ENCODE assay signal across 12 cellular contexts in genomic region chr17:7047566-7047965, GRCh38. TPM values are rescaled to one million over a fixed set of nuclear protein-coding genes. Genes with fewer than 3 reads are reported as not detected.
DNase-seq lines count a peak whose midpoint lies in the region; ATAC-seq, FAIRE-seq and TF ChIP-seq lines count a peak whose summit lies in the region.
"Had no signal": no experiment of that assay in that cellular context is flagged by ENCODE, and none has a peak within 500 bp of the region (broad histone marks: within the 10 kb centered on the region; RNA-seq: fewer than 3 reads in every experiment).

No MANE protein-coding gene starts in this region.

- H3K4me2 ChIP-seq in GM12878 (ENCODE audit: control insufficient read depth, insufficient read depth), result no peak overlapping the region
- H3K4me2 ChIP-seq in osteoblast (ENCODE audit: insufficient read depth, low read length), result no peak overlapping the region

- H3K9me3 ChIP-seq in Caco-2, result no peaks in the 10 kb centered on the region
- no peaks in the 10 kb centered on the region for H3K9me3 ChIP-seq in GM12878 (replicated peaks; ENCODE audit: control insufficient read depth, insufficient read depth, low read length)
- H3K9me3 ChIP-seq in osteoblast (ENCODE audit: low read depth, low read length), result no peaks in the 10 kb centered on the region

- no peaks in the 10 kb centered on the region for H3K9me3 Mint-ChIP-seq in activated CD8-positive, alpha-beta memory T cell treated with anti-CD3 and anti-CD28 coated beads, Interleukin-2, amount 10 ng/mL, durations not matched to agents 7 days and 5 days (ENCODE audit: low read depth)
- no peaks in the 10 kb centered on the region for H3K9me3 Mint-ChIP-seq in Caco-2 (ENCODE audit: unreplicated experiment)

- ATAC-seq in activated CD8-positive, alpha-beta memory T cell treated with anti-CD3 and anti-CD28 coated beads, Interleukin-2, amount 10 ng/mL, durations not matched to agents 7 days and 5 days, result no peak
- ATAC-seq in GM12878, result no peak
- no peak for ATAC-seq in GM21576 (IDR thresholded peaks at IDR 0.05; ENCODE audit: unreplicated experiment)
- ATAC-seq in GM18868 (IDR thresholded peaks at IDR 0.05; ENCODE audit: unreplicated experiment), result no peak

- H3K27ac Mint-ChIP-seq in activated CD8-positive, alpha-beta memory T cell treated with anti-CD3 and anti-CD28 coated beads, Interleukin-2, amount 10 ng/mL, durations not matched to agents 7 days and 5 days, result no peak overlapping the region
- H3K27ac Mint-ChIP-seq in Caco-2 (ENCODE audit: unreplicated experiment), result no peak overlapping the region

- H3K4me1 ChIP-seq in Caco-2, result peaks cover 14% of the 10 kb centered on the region; the same call in 1 of the 2 replicates
- H3K4me1 ChIP-seq in GM12878 (ENCODE audit: control insufficient read depth, insufficient read depth, low read length), result peaks cover 17% of the 10 kb centered on the region
- peaks cover 11% of the 10 kb centered on the region for H3K4me1 ChIP-seq in osteoblast (ENCODE audit: insufficient read depth, low read length)

- H4K20me1 ChIP-seq in GM12878 (ENCODE audit: control insufficient read depth, insufficient read depth) (no peaks in the 10 kb centered on the region), osteoblast (ENCODE audit: insufficient read depth, low read length) (no peaks in the 10 kb centered on the region)

- POLR2A ChIA-PET in Caco-2 (lab: Charles Lee), result no interaction called here
- POLR2A ChIA-PET in GM12878 (lab: Charles Lee), result interaction anchor here (0.5 to 1.3 kb wide), 5 partner anchors 12 to 302 kb away, joined by 3 to 4 read pairs (median 3); partner anchors contain the start of gene SLC16A13

- SMC1A ChIA-PET in GM12878 (lab: Charles Lee; ENCODE audit: uncharacterized antibody, unreplicated experiment), result interaction anchor here (0.7 to 13.6 kb wide), 3 partner anchors 71 to 605 kb away, joined by 3 to 356 read pairs (median 4); no protein-coding TSS in a partner anchor

- TF ChIP-seq POLR2A in GM12878 (IDR thresholded peaks at IDR 0.05; ENCODE audit: low read depth, low read length), result no peak

- in situ Hi-C loops in GM12878 (cut with MboI), result loop anchor here (25.0 kb wide), 1 partner anchor 515 kb away; the partner anchor contains the start of genes SENP3 and TNFSF13

- H3K27me3 ChIP-seq in Caco-2 (replicated peaks; ENCODE audit: control insufficient read depth, insufficient read depth, low read length) (no peaks in the 10 kb centered on the region), GM12878 (replicated peaks in 1 of 2; ENCODE audit: control insufficient read depth in 2 of 2, insufficient read depth in 2 of 2, low read length in 1 of 2) (peaks cover 0 to 2% of the 10 kb centered on the region in 2 experiments; a peak in 2 of 4 replicates), osteoblast (ENCODE audit: insufficient read depth, low read length) (peaks cover 39% of the 10 kb centered on the region)

- H3K36me3 Mint-ChIP-seq in activated CD8-positive, alpha-beta memory T cell treated with anti-CD3 and anti-CD28 coated beads, Interleukin-2, amount 10 ng/mL, durations not matched to agents 7 days and 5 days, result no peaks in the 10 kb centered on the region
- peaks cover 14% of the 10 kb centered on the region for H3K36me3 Mint-ChIP-seq in Caco-2 (ENCODE audit: insufficient read depth, unreplicated experiment)

- H2AFZ ChIP-seq in GM12878 (ENCODE audit: control insufficient read depth, low read depth, low read length) (no peak overlapping the region), osteoblast (ENCODE audit: low read length) (no peak overlapping the region)

- TF ChIP-seq RAD21 in GM12878 (IDR thresholded peaks at IDR 0.05; ENCODE audit: insufficient read depth, low read depth, low read length), result no peak

- RAD21 ChIA-PET in GM12878 (lab: Charles Lee; ENCODE audit: unreplicated experiment), result interaction anchor here (1.0 to 10.0 kb wide), 4 partner anchors 8 to 89 kb away, joined by 3 to 269 read pairs (median 14); partner anchors contain the start of genes BCL6B and SLC16A13

- no peak overlapping the region for H3K4me3 Mint-ChIP-seq in activated CD8-positive, alpha-beta memory T cell treated with anti-CD3 and anti-CD28 coated beads, Interleukin-2, amount 10 ng/mL, durations not matched to agents 7 days and 5 days
- H3K4me3 Mint-ChIP-seq in Caco-2 (ENCODE audit: unreplicated experiment), result peak overlapping the region; percentile 72

- FAIRE-seq in GM12878 (lab: Jason Lieb, UNC), result no peak

- TF ChIP-seq CTCF in Caco-2 (IDR thresholded peaks at IDR 0.05; ENCODE audit: insufficient read depth in 1 of 2, low read depth in 1 of 2, low read length in 1 of 2, severe bottlenecking in 1 of 2, unreplicated experiment in 1 of 2) (no peak), GM12878 (IDR thresholded peaks at IDR 0.05 in 2 of 3, conservative IDR thresholded peaks at IDR 0.05 in 1 of 3; ENCODE audit: control insufficient read depth in 2 of 3, extremely low read depth in 1 of 3, insufficient read depth in 1 of 3, low read depth in 3 of 3, low read length in 3 of 3) (no peak), osteoblast (IDR thresholded peaks at IDR 0.05; ENCODE audit: extremely low read depth, low read depth, low read length) (no peak)

- no peak overlapping the region for H3K4me3 ChIP-seq in Caco-2 (ENCODE audit: low read depth, low read length)
- no peak overlapping the region for H3K4me3 ChIP-seq in GM12878
- no peak overlapping the region for H3K4me3 ChIP-seq in osteoblast (ENCODE audit: insufficient read depth, low read length)

- intact Hi-C loops in Caco-2 (cut with micrococcal nuclease; ENCODE audit: unreplicated experiment), result no loop called here
- intact Hi-C loops in GM12878 (cut with micrococcal nuclease; ENCODE audit: unreplicated experiment), result loop anchor here (2.0 to 10.0 kb wide), 2 partner anchors 129 to 387 kb away; partner anchors contain the start of genes FGF11 and TMEM102

- peaks cover 10% of the 10 kb centered on the region for H3K27me3 Mint-ChIP-seq in activated CD8-positive, alpha-beta memory T cell treated with anti-CD3 and anti-CD28 coated beads, Interleukin-2, amount 10 ng/mL, durations not matched to agents 7 days and 5 days
- H3K27me3 Mint-ChIP-seq in Caco-2 (ENCODE audit: insufficient read depth, unreplicated experiment), result no peaks in the 10 kb centered on the region

- CTCF ChIA-PET in activated CD8-positive, alpha-beta memory T cell treated with anti-CD3 and anti-CD28 coated beads, Interleukin-2, amount 10 ng/mL, durations not matched to agents 7 days and 5 days (lab: Charles Lee), result interaction anchor here (0.7 to 9.9 kb wide), 5 partner anchors 22 to 130 kb away, joined by 3 to 253 read pairs (median 6); partner anchors contain the start of genes ASGR1 and BCL6B
- CTCF ChIA-PET in Caco-2 (lab: Charles Lee), result no interaction called here
- CTCF ChIA-PET in GM12878 (lab: Yijun Ruan, JAX), result interaction anchor here (1.0 to 21.9 kb wide), 4 partner anchors 10 to 173 kb away, joined by 3 to 590 read pairs (median 10); partner anchors contain the start of genes ACADVL and DLG4

- H3K36me3 ChIP-seq in Caco-2 (ENCODE audit: control insufficient read depth, insufficient read depth, low read length) (no peaks in the 10 kb centered on the region), GM12878 (ENCODE audit: control insufficient read depth in 2 of 2, insufficient read depth in 2 of 2, low read length in 1 of 2) (no peaks in the 10 kb centered on the region), osteoblast (ENCODE audit: insufficient read depth, low read length) (no peaks in the 10 kb centered on the region)
- H3K36me3 ChIP-seq: cardiac muscle cell had no signal

- TF ChIP-seq EP300 in GM12878 (IDR thresholded peaks at IDR 0.05; ENCODE audit: borderline replicate concordance in 1 of 2, control insufficient read depth in 1 of 2, low read depth in 2 of 2, low read length in 2 of 2), result no peak

- peak; percentile 42 for DNase-seq in activated CD8-positive, alpha-beta memory T cell treated with anti-CD3 and anti-CD28 coated beads, Interleukin-2, amount 10 ng/mL, durations not matched to agents 7 days and 5 days
- no peak for DNase-seq in activated CD8-positive, alpha-beta memory T cell treated with anti-CD3 and anti-CD28 coated beads, Interleukin-2, amount 50 U/mL, for 48 hours
- DNase-seq in Caco-2 (no peak), GM12878 (ENCODE audit: low read depth, low spot score) (no peak), osteoblast (ENCODE audit: insufficient read length, low spot score, missing footprints) (peak; percentile 37), HUDEP-2 (lab: John Stamatoyannopoulos, UW; ENCODE audit: unreplicated experiment in 76 of 76) (no peak)
- DNase-seq: NCI-H1092, NCI-H2171 treated with DMSO at 0.1 percent for 48 hours had no signal

- 30% methylated on average over 6 of the region's 6 CpGs for WGBS in GM12878 (ENCODE audit: insufficient coverage, insufficient replicate concordance, low lambda C conversion rate, missing lambda C conversion rate)

- peaks cover 28% of the 10 kb centered on the region for H3K4me1 Mint-ChIP-seq in activated CD8-positive, alpha-beta memory T cell treated with anti-CD3 and anti-CD28 coated beads, Interleukin-2, amount 10 ng/mL, durations not matched to agents 7 days and 5 days
- H3K4me1 Mint-ChIP-seq in Caco-2 (ENCODE audit: low read depth, unreplicated experiment), result peaks cover 7% of the 10 kb centered on the region

- BruUV-seq in Caco-2 (replicated peaks; lab: Mats Ljungman, UMichigan) (TSS peak; percentile 96), GM12878 (replicated peaks; lab: Mats Ljungman, UMichigan) (no TSS peak)

- H3K27ac ChIP-seq in GM12878 (ENCODE audit: control insufficient read depth, insufficient read depth), result no peak overlapping the region
- no peak overlapping the region for H3K27ac ChIP-seq in osteoblast (ENCODE audit: low read depth, low read length)
- H3K27ac ChIP-seq: cardiac muscle cell had no signal

- H3K79me2 ChIP-seq in GM12878 (ENCODE audit: control insufficient read depth, insufficient read depth, low read length) (no peaks in the 10 kb centered on the region), osteoblast (ENCODE audit: insufficient read depth, low read length) (no peaks in the 10 kb centered on the region)

- no peak overlapping the region for H3K9ac ChIP-seq in GM12878 (ENCODE audit: control insufficient read depth, insufficient read depth, low read length)

RNA-seq across cellular contexts. Expression of gene SLC16A11, which starts 3.7 kb away (rescaled TPM):
- total RNA-seq in activated CD8-positive, alpha-beta memory T cell treated with anti-CD3 and anti-CD28 coated beads, Interleukin-2, amount 10 ng/mL, durations not matched to agents 7 days and 5 days, result 1 to 10 TPM; 1.2 to 1.3 TPM
- total RNA-seq in Caco-2 (2022) (0.35 and 0.43 TPM in 2 replicates), GM12878 (2014; rRNA removed) (1.1 and 1.8 TPM in 2 replicates), GM12878 (2014; rRNA removed; fragmentation: Illumina TruSeq; extraction: Trizol) (0.28 and 0.72 TPM in 2 replicates), GM12878 (2021) (2.0 and 2.7 TPM in 2 replicates), osteoblast (0.29 and 0.36 TPM in 2 replicates)
- 3.5 and 3.7 TPM in 2 replicates for total RNA-seq in GM12878 (2013; cell fraction: nucleolus; rRNA removed)
- polyA plus RNA-seq in GM12878 (2011; ENCODE audit: low read depth), result 0.18 TPM
- polyA plus RNA-seq in GM12878 (2011; rRNA removed) (0.11 TPM in 1 of 2 replicates, not detected in the other), GM12878 (2014; fragmentation: Illumina TruSeq; extraction: Trizol) (0.15 TPM in 1 of 2 replicates, not detected in the other), GM12878 (2014; fragmentation: Nextera tagmentation; extraction: Ambion mirVana) (under 1 TPM; 0.24 to 0.35 TPM), GM12878 (2014; rRNA removed) (1.5 and 1.6 TPM in 2 replicates), GM12878 (2016; fragmentation: Nextera tagmentation; extraction: Ambion mirVana) (1 to 10 TPM in 1 of 2 experiments, under 1 TPM in 1; 0.97 to 1.1 TPM)
- 0.13 and 0.15 TPM in 2 replicates for polyA plus RNA-seq in GM12878 (2011; cell fraction: cytosol; rRNA removed)
- polyA plus RNA-seq in GM12878 (2011; cell fraction: nucleus; rRNA removed), result 1.1 TPM in 2 replicates
- polyA plus RNA-seq in GM12878 (2012), result 1.2 TPM in 2 replicates
- polyA minus RNA-seq in GM12878 (2011; rRNA and poly(A)+ RNA removed), result not detected in 2 replicates
- polyA minus RNA-seq in GM12878 (2011; cell fraction: cytosol; rRNA and poly(A)+ RNA removed), result not detected in 2 replicates
- polyA minus RNA-seq in GM12878 (2011; cell fraction: nucleus; rRNA and poly(A)+ RNA removed), result 0.24 and 1.2 TPM in 2 replicates
- total RNA-seq: SK-MEL-5 had no signal

RNA-seq across cellular contexts. Expression of gene SLC16A13, which starts 11.8 kb away (rescaled TPM):
- total RNA-seq in activated CD8-positive, alpha-beta memory T cell treated with anti-CD3 and anti-CD28 coated beads, Interleukin-2, amount 10 ng/mL, durations not matched to agents 7 days and 5 days, result 10 to 100 TPM; 19.0 to 34.1 TPM
- total RNA-seq in Caco-2 (2022) (7.1 and 8.7 TPM in 2 replicates), GM12878 (2014; rRNA removed) (2.6 and 2.7 TPM in 2 replicates), GM12878 (2014; rRNA removed; fragmentation: Illumina TruSeq; extraction: Trizol) (2.1 and 2.3 TPM in 2 replicates), GM12878 (2021) (11.9 and 12.1 TPM in 2 replicates), osteoblast (1.2 and 1.4 TPM in 2 replicates)
- total RNA-seq in GM12878 (2013; cell fraction: nucleolus; rRNA removed), result 3.6 and 4.1 TPM in 2 replicates
- polyA plus RNA-seq in GM12878 (2011; ENCODE audit: low read depth), result 2.4 TPM
- polyA plus RNA-seq in GM12878 (2011; rRNA removed) (0.81 and 1.7 TPM in 2 replicates), GM12878 (2014; fragmentation: Illumina TruSeq; extraction: Trizol) (2.9 and 4.0 TPM in 2 replicates), GM12878 (2014; fragmentation: Nextera tagmentation; extraction: Ambion mirVana) (under 1 TPM; 0.34 to 0.46 TPM), GM12878 (2014; rRNA removed) (5.6 TPM in 2 replicates), GM12878 (2016; fragmentation: Nextera tagmentation; extraction: Ambion mirVana) (1 to 10 TPM; 5.9 to 6.8 TPM)
- 2.1 and 2.3 TPM in 2 replicates for polyA plus RNA-seq in GM12878 (2011; cell fraction: cytosol; rRNA removed)
- 5.8 and 6.6 TPM in 2 replicates for polyA plus RNA-seq in GM12878 (2011; cell fraction: nucleus; rRNA removed)
- 4.4 and 5.2 TPM in 2 replicates for polyA plus RNA-seq in GM12878 (2012)
- polyA minus RNA-seq in GM12878 (2011; rRNA and poly(A)+ RNA removed), result 3.7 and 5.4 TPM in 2 replicates
- polyA minus RNA-seq in GM12878 (2011; cell fraction: cytosol; rRNA and poly(A)+ RNA removed), result 0.83 and 3.5 TPM in 2 replicates
- 5.6 and 9.0 TPM in 2 replicates for polyA minus RNA-seq in GM12878 (2011; cell fraction: nucleus; rRNA and poly(A)+ RNA removed)

RNA-seq across cellular contexts. Expression of gene BCL6B, which starts 24.7 kb away (rescaled TPM):
- total RNA-seq in activated CD8-positive, alpha-beta memory T cell treated with anti-CD3 and anti-CD28 coated beads, Interleukin-2, amount 10 ng/mL, durations not matched to agents 7 days and 5 days, result 1 to 10 TPM in 1 of 2 experiments, under 1 TPM in 1; 0.85 to 6.7 TPM
- total RNA-seq in Caco-2 (2022) (not detected in 2 replicates), GM12878 (2014; rRNA removed) (0.06 and 0.22 TPM in 2 replicates), GM12878 (2014; rRNA removed; fragmentation: Illumina TruSeq; extraction: Trizol) (0.09 and 0.18 TPM in 2 replicates), GM12878 (2021) (0.56 and 0.85 TPM in 2 replicates), osteoblast (not detected in 2 replicates)
- total RNA-seq in GM12878 (2013; cell fraction: nucleolus; rRNA removed), result 1.1 and 2.2 TPM in 2 replicates
- polyA plus RNA-seq in GM12878 (2011; ENCODE audit: low read depth), result 0.18 TPM
- polyA plus RNA-seq in GM12878 (2011; rRNA removed) (0.10 and 0.12 TPM in 2 replicates), GM12878 (2014; fragmentation: Illumina TruSeq; extraction: Trizol) (0.05 and 0.15 TPM in 2 replicates), GM12878 (2014; fragmentation: Nextera tagmentation; extraction: Ambion mirVana) (under 1 TPM; 0.09 to 0.11 TPM), GM12878 (2014; rRNA removed) (0.08 and 0.14 TPM in 2 replicates), GM12878 (2016; fragmentation: Nextera tagmentation; extraction: Ambion mirVana) (under 1 TPM in 1 of 2 experiments, not detected in 1; 0.32 TPM)
- polyA plus RNA-seq in GM12878 (2011; cell fraction: cytosol; rRNA removed), result 0.15 and 0.27 TPM in 2 replicates
- polyA plus RNA-seq in GM12878 (2011; cell fraction: nucleus; rRNA removed), result 0.66 and 0.73 TPM in 2 replicates
- polyA plus RNA-seq in GM12878 (2012), result 0.13 and 0.20 TPM in 2 replicates
- polyA minus RNA-seq in GM12878 (2011; rRNA and poly(A)+ RNA removed), result 0.26 and 0.29 TPM in 2 replicates
- 2.1 TPM in 1 of 2 replicates, not detected in the other for polyA minus RNA-seq in GM12878 (2011; cell fraction: cytosol; rRNA and poly(A)+ RNA removed)
- 0.85 TPM in 1 of 2 replicates, not detected in the other for polyA minus RNA-seq in GM12878 (2011; cell fraction: nucleus; rRNA and poly(A)+ RNA removed)
- total RNA-seq: SK-MEL-5 had no signal
- polyA plus RNA-seq: cardiac muscle cell had no signal

RNA-seq across cellular contexts. Expression of gene CLEC10A, which starts 32.5 kb away (rescaled TPM):
- total RNA-seq in activated CD8-positive, alpha-beta memory T cell treated with anti-CD3 and anti-CD28 coated beads, Interleukin-2, amount 10 ng/mL, durations not matched to agents 7 days and 5 days, result not detected
- total RNA-seq in Caco-2 (2022) (not detected in 2 replicates), GM12878 (2014; rRNA removed) (not detected in 2 replicates), GM12878 (2014; rRNA removed; fragmentation: Illumina TruSeq; extraction: Trizol) (not detected in 2 replicates), GM12878 (2021) (not detected in 2 replicates), osteoblast (not detected in 2 replicates)
- total RNA-seq in GM12878 (2013; cell fraction: nucleolus; rRNA removed), result not detected in 2 replicates
- not detected for polyA plus RNA-seq in GM12878 (2011; ENCODE audit: low read depth)
- polyA plus RNA-seq in GM12878 (2011; rRNA removed) (not detected in 2 replicates), GM12878 (2014; fragmentation: Illumina TruSeq; extraction: Trizol) (not detected in 2 replicates), GM12878 (2014; fragmentation: Nextera tagmentation; extraction: Ambion mirVana) (not detected), GM12878 (2014; rRNA removed) (not detected in 2 replicates), GM12878 (2016; fragmentation: Nextera tagmentation; extraction: Ambion mirVana) (not detected)
- not detected in 2 replicates for polyA plus RNA-seq in GM12878 (2011; cell fraction: cytosol; rRNA removed)
- polyA plus RNA-seq in GM12878 (2011; cell fraction: nucleus; rRNA removed), result not detected in 2 replicates
- not detected in 2 replicates for polyA plus RNA-seq in GM12878 (2012)
- polyA minus RNA-seq in GM12878 (2011; rRNA and poly(A)+ RNA removed), result not detected in 2 replicates
- polyA minus RNA-seq in GM12878 (2011; cell fraction: cytosol; rRNA and poly(A)+ RNA removed), result not detected in 2 replicates
- polyA minus RNA-seq in GM12878 (2011; cell fraction: nucleus; rRNA and poly(A)+ RNA removed), result not detected in 2 replicates
- total RNA-seq: cardiac muscle cell, SK-MEL-5 had no signal
- polyA plus RNA-seq: cardiac muscle cell had no signal

RNA-seq across cellular contexts. Expression of gene RNASEK, which starts 35.1 kb away (rescaled TPM):
- total RNA-seq in activated CD8-positive, alpha-beta memory T cell treated with anti-CD3 and anti-CD28 coated beads, Interleukin-2, amount 10 ng/mL, durations not matched to agents 7 days and 5 days, result 100 to 1,000 TPM; 121 to 205 TPM
- 61.9 and 63.0 TPM in 2 replicates for total RNA-seq in Caco-2 (2022)
- total RNA-seq in GM12878 (2013; cell fraction: nucleolus; rRNA removed), result 33.2 and 42.6 TPM in 2 replicates
- 247 and 253 TPM in 2 replicates for total RNA-seq in GM12878 (2014; rRNA removed)
- 96.6 and 106 TPM in 2 replicates for total RNA-seq in GM12878 (2014; rRNA removed; fragmentation: Illumina TruSeq; extraction: Trizol)
- total RNA-seq in GM12878 (2021), result 171 and 175 TPM in 2 replicates
- 208 TPM for polyA plus RNA-seq in GM12878 (2011; ENCODE audit: low read depth)
- 54.4 and 97.4 TPM in 2 replicates for polyA plus RNA-seq in GM12878 (2011; rRNA removed)
- polyA plus RNA-seq in GM12878 (2011; cell fraction: cytosol; rRNA removed), result 148 and 167 TPM in 2 replicates
- polyA plus RNA-seq in GM12878 (2011; cell fraction: nucleus; rRNA removed), result 104 and 128 TPM in 2 replicates
- polyA plus RNA-seq in GM12878 (2012), result 332 and 422 TPM in 2 replicates
- 87.0 and 218 TPM in 2 replicates for polyA plus RNA-seq in GM12878 (2014; fragmentation: Illumina TruSeq; extraction: Trizol)
- polyA plus RNA-seq in GM12878 (2014; fragmentation: Nextera tagmentation; extraction: Ambion mirVana), result 100 to 1,000 TPM; 108 to 150 TPM
- 202 and 223 TPM in 2 replicates for polyA plus RNA-seq in GM12878 (2014; rRNA removed)
- 100 to 1,000 TPM; 342 to 345 TPM for polyA plus RNA-seq in GM12878 (2016; fragmentation: Nextera tagmentation; extraction: Ambion mirVana)
- polyA minus RNA-seq in GM12878 (2011; rRNA and poly(A)+ RNA removed), result 43.1 and 73.6 TPM in 2 replicates
- polyA minus RNA-seq in GM12878 (2011; cell fraction: cytosol; rRNA and poly(A)+ RNA removed), result 77.8 and 83.1 TPM in 2 replicates
- polyA minus RNA-seq in GM12878 (2011; cell fraction: nucleus; rRNA and poly(A)+ RNA removed), result 29.1 and 37.7 TPM in 2 replicates
- 37.3 and 38.9 TPM in 2 replicates for total RNA-seq in osteoblast

Comparison
In these comparisons a context has a peak if more than half of its experiments do, and no peak if none do; other contexts are left out.
1. DNase-seq: peak in activated CD8-positive, alpha-beta memory T cell treated with anti-CD3 and anti-CD28 coated beads, Interleukin-2, amount 10 ng/mL, durations not matched to agents 7 days and 5 days (single experiment) and osteoblast (single experiment); none in activated CD8-positive, alpha-beta memory T cell treated with anti-CD3 and anti-CD28 coated beads, Interleukin-2, amount 50 U/mL, for 48 hours (single experiment), Caco-2 (0 of 2), GM12878 (single experiment) and HUDEP-2 (0 of 76).